In genomic region chr1:93616996-93617669, GRCh38 we compare ENCODE assay signal across 7 cellular contexts.
A peak's percentile ranks its signal among the peaks of the same experiment; 100 is the strongest.
DNase-seq lines count a peak whose midpoint lies in the region; ATAC-seq, FAIRE-seq and TF ChIP-seq lines count a peak whose summit lies in the region.

No MANE protein-coding gene starts in this region.

- peak overlapping the region in 1 of 8 donors; percentile 11 for H3K27ac Mint-ChIP-seq in CD8-positive, alpha-beta memory T cell

- FAIRE-seq in K562 (lab: Jason Lieb, UNC) (no peak), HepG2 (lab: Jason Lieb, UNC) (no peak)

- H3K27ac ChIP-seq in K562 (ENCODE audit: extremely low read depth, low read depth, low read length), result no peak overlapping the region
- peak overlapping the region; percentile 100 for H3K27ac ChIP-seq in HepG2 (ENCODE audit: extremely low read length, insufficient read depth, low read length)
- H3K27ac ChIP-seq in transverse colon, result peak overlapping the region; percentile 78 to 91 (median 80)
- H3K27ac ChIP-seq in CD8-positive, alpha-beta memory T cell (ENCODE audit: low read depth, low read length), result no peak overlapping the region

- no peaks in the 10 kb centered on the region for H3K36me3 Mint-ChIP-seq in CD8-positive, alpha-beta memory T cell

- TF ChIP-seq POLR2A in K562 (conservative IDR thresholded peaks at IDR 0.05), result no peak
- TF ChIP-seq POLR2A in HepG2 (IDR thresholded peaks at IDR 0.05; ENCODE audit: insufficient read depth in 1 of 2, low read depth in 2 of 2, low read length in 2 of 2), result no peak
- no peak for TF ChIP-seq POLR2A in transverse colon (IDR thresholded peaks at IDR 0.05)

- TF ChIP-seq EP300 in K562 (IDR thresholded peaks at IDR 0.05; ENCODE audit: low read length), result no peak
- no peak for TF ChIP-seq EP300 in HepG2 (IDR thresholded peaks at IDR 0.05; ENCODE audit: low read depth in 2 of 2, low read length in 2 of 2)
- TF ChIP-seq EP300 in HepG2 (CRISPR knock-in tag; IDR thresholded peaks at IDR 0.05; ENCODE audit: borderline replicate concordance), result no peak
- TF ChIP-seq EP300 in transverse colon (IDR thresholded peaks at IDR 0.05; ENCODE audit: low read depth), result no peak

- no peak overlapping the region for H3K4me2 ChIP-seq in K562 (ENCODE audit: insufficient read depth, low read length)
- peak overlapping the region; percentile 89 for H3K4me2 ChIP-seq in HepG2 (ENCODE audit: low read depth, low read length)

- H4K20me1 ChIP-seq in K562 (replicated peaks; ENCODE audit: control insufficient read depth, insufficient read depth, low read length), result no peaks in the 10 kb centered on the region
- no peaks in the 10 kb centered on the region for H4K20me1 ChIP-seq in HepG2 (ENCODE audit: insufficient read depth, low read length)

- H3K4me1 ChIP-seq in K562 (replicated peaks in 1 of 2; ENCODE audit: control insufficient read depth in 2 of 2, insufficient read depth in 2 of 2, low read length in 2 of 2) (peaks cover 0 to 6% of the 10 kb centered on the region in 2 experiments; a peak in 3 of 5 replicates), HepG2 (ENCODE audit: insufficient read depth, low read length) (peaks cover 100% of the 10 kb centered on the region), transverse colon (peaks cover 30 to 86% (median 63%) of the 10 kb centered on the region in 4 donors)
- peaks cover 8% of the 10 kb centered on the region for H3K4me1 ChIP-seq in CD8-positive, alpha-beta memory T cell (ENCODE audit: insufficient read depth, low read length)

- 0 out of 5 replicates have a peak, but pooled peaks cover 0 to 2% of the 10 kb centered on the region in 2 experiments for H3K27me3 ChIP-seq in K562 (ENCODE audit: control insufficient read depth in 2 of 2, insufficient read depth in 2 of 2, low read length in 2 of 2)
- H3K27me3 ChIP-seq in HepG2 (ENCODE audit: control insufficient read depth in 1 of 2, insufficient read depth in 2 of 2, low read length in 2 of 2), result no peaks in the 10 kb centered on the region
- no peaks in the 10 kb centered on the region for H3K27me3 ChIP-seq in transverse colon
- H3K27me3 ChIP-seq in CD8-positive, alpha-beta memory T cell (ENCODE audit: insufficient read depth, low read length, poor library complexity, severe bottlenecking), result no peaks in the 10 kb centered on the region

- in situ Hi-C loops in K562 (cut with MboI) (loop anchor here (5.0 kb wide), 1 partner anchor 170 kb away; the partner anchor contains the start of gene FNBP1L), HepG2 (cut with HindIII; ENCODE audit: extremely low pct_ligation_motif_present, low pct_unique_long_range_greater_than_20kb) (loop anchor here (5.0 kb wide), 1 partner anchor 170 kb away; the partner anchor contains the start of gene FNBP1L), transverse colon (cut with MboI; ENCODE audit: low pct_ligation_motif_present in 1 of 4, low pct_unique_long_range_greater_than_20kb in 1 of 4, low sequenced_read_pairs in 3 of 4) (loop anchor here in 2 of 4 donors (25.0 kb wide), 1 partner anchor 180 kb away; the partner anchor contains the start of gene FNBP1L (in 2 of the 2))

- no peak for TF ChIP-seq RAD21 in K562 (CRISPR knock-in tag; conservative IDR thresholded peaks at IDR 0.05 in 1 of 2, IDR thresholded peaks at IDR 0.05 in 1 of 2)
- TF ChIP-seq RAD21 in HepG2 (CRISPR knock-in tag; IDR thresholded peaks at IDR 0.05), result no peak; the same call in 1 of the 2 replicates

- peaks cover 15 to 25% (median 23%) of the 10 kb centered on the region in 3 donors for H3K4me1 Mint-ChIP-seq in CD8-positive, alpha-beta memory T cell

- H3K9ac ChIP-seq in K562 (ENCODE audit: insufficient read depth in 1 of 2, low read depth in 2 of 2, low read length in 2 of 2) (peak overlapping the region in 1 of 2 experiments; percentile 42; a peak in 1 of 4 replicates), HepG2 (ENCODE audit: insufficient read depth, low read depth, low read length) (peak overlapping the region; percentile 91)

- ATAC-seq in K562 (no peak), HepG2 (peak; percentile 71), HG03469 (IDR thresholded peaks at IDR 0.05; ENCODE audit: unreplicated experiment) (no peak), GM18909 (IDR thresholded peaks at IDR 0.05; ENCODE audit: poor library complexity, unreplicated experiment) (no peak)

- TF ChIP-seq CTCF in K562 (IDR thresholded peaks at IDR 0.05 in 2 of 3, conservative IDR thresholded peaks at IDR 0.05 in 1 of 3; ENCODE audit: insufficient read depth in 2 of 3, low read depth in 1 of 3, low read length in 3 of 3) (no peak), HepG2 (CRISPR knock-in tag; IDR thresholded peaks at IDR 0.05) (no peak), transverse colon (IDR thresholded peaks at IDR 0.05) (no peak)

- H3K9me3 Mint-ChIP-seq in CD8-positive, alpha-beta memory T cell, result no peaks in the 10 kb centered on the region

- H3K4me3 Mint-ChIP-seq in CD8-positive, alpha-beta memory T cell, result no peak overlapping the region

- DNase-seq in NCI-H1694 (lab: John Stamatoyannopoulos, UW) (peak; percentile 67), K562 (ENCODE audit: extremely low read depth in 1 of 4, low spot score in 3 of 4) (no peak), HepG2 (ENCODE audit: low spot score) (peak; percentile 46), transverse colon (peak; percentile 37)
- DNase-seq in CD8-positive, alpha-beta memory T cell, result no peak

- CTCF ChIA-PET in K562 (lab: Yijun Ruan, JAX; ENCODE audit: low intra/inter-chr PET ratio), result no interaction called here
- CTCF ChIA-PET in HepG2 (lab: Yijun Ruan, JAX; ENCODE audit: low intra/inter-chr PET ratio, low total read pairs), result no interaction called here
- CTCF ChIA-PET in CD8-positive, alpha-beta memory T cell (lab: Charles Lee), result interaction anchor here (1.5 kb wide), 1 partner anchor 12 kb away, joined by 4 read pairs; no protein-coding TSS in a partner anchor

- POLR2A ChIA-PET in K562 (lab: Yijun Ruan, JAX), result no interaction called here
- POLR2A ChIA-PET in HepG2 (lab: Yijun Ruan, JAX), result interaction anchor here (0.6 to 9.3 kb wide), 37 partner anchors 9 to 1214 kb away, joined by 3 to 214 read pairs (median 7); partner anchors contain the start of genes BCAR3, DNTTIP2, DR1 and FNBP1L
- POLR2A ChIA-PET in CD8-positive, alpha-beta memory T cell (lab: Charles Lee), result no interaction called here

- H2AFZ ChIP-seq in K562 (ENCODE audit: low read depth, low read length) (peak overlapping the region; percentile 33; the same call in 1 of the 2 replicates), HepG2 (ENCODE audit: low read length) (no peak overlapping the region)

- H3K4me3 ChIP-seq in K562 (no peak overlapping the region), HepG2 (replicated peaks in 1 of 3; ENCODE audit: insufficient read depth in 1 of 3, low read depth in 2 of 3, low read length in 3 of 3) (peak overlapping the region in 1 of 3 experiments; percentile 62; a peak in 2 of 6 replicates), transverse colon (no peak overlapping the region)
- H3K4me3 ChIP-seq in CD8-positive, alpha-beta memory T cell (ENCODE audit: low read length), result no peak overlapping the region

- H3K36me3 ChIP-seq in K562 (ENCODE audit: control insufficient read depth, insufficient read depth, low read length), result no peaks in the 10 kb centered on the region
- no peaks in the 10 kb centered on the region for H3K36me3 ChIP-seq in HepG2 (replicated peaks in 1 of 2; ENCODE audit: control insufficient read depth in 1 of 2, insufficient read depth in 2 of 2, low read length in 2 of 2)
- H3K36me3 ChIP-seq in transverse colon, result no peaks in the 10 kb centered on the region
- no peaks in the 10 kb centered on the region for H3K36me3 ChIP-seq in CD8-positive, alpha-beta memory T cell (ENCODE audit: insufficient read depth, low read length)

- H3K9me3 ChIP-seq in K562 (replicated peaks; ENCODE audit: control insufficient read depth, insufficient read depth, low read depth, low read length) (no peaks in the 10 kb centered on the region), HepG2 (ENCODE audit: low read length) (no peaks in the 10 kb centered on the region), transverse colon (no peaks in the 10 kb centered on the region)
- H3K9me3 ChIP-seq in CD8-positive, alpha-beta memory T cell (ENCODE audit: low read length), result no peaks in the 10 kb centered on the region

- no peaks in the 10 kb centered on the region for H3K9me1 ChIP-seq in K562 (ENCODE audit: control insufficient read depth, insufficient read depth, low read length)

- WGBS in K562 (ENCODE audit: insufficient coverage, low coverage, missing lambda C conversion rate), result 40% methylated on average over 6 of the region's 6 CpGs
- WGBS in HepG2 (ENCODE audit: low lambda C conversion rate), result 26% methylated on average over 4 of the region's 6 CpGs
- 53% methylated on average over 6 of the region's 6 CpGs; no CpG with 5 or more reads in 1 of the 2 donors for WGBS in transverse colon (ENCODE audit: low coverage in 1 of 2), 2 donors

- H3K27me3 Mint-ChIP-seq in CD8-positive, alpha-beta memory T cell, result peaks cover under 1 to 5% of the 10 kb centered on the region in 2 donors

- BruUV-seq in K562 (replicated peaks; lab: Mats Ljungman, UMichigan) (no TSS peak), HepG2 (replicated peaks; lab: Mats Ljungman, UMichigan) (TSS peak; percentile 84)

- H3K79me2 ChIP-seq in K562 (ENCODE audit: control insufficient read depth, insufficient read depth, low read length) (no peaks in the 10 kb centered on the region), HepG2 (ENCODE audit: insufficient read depth, low read length) (peaks cover 7% of the 10 kb centered on the region)

- intact Hi-C loops in K562 (cut with micrococcal nuclease) (no loop called here), HepG2 (cut with micrococcal nuclease; ENCODE audit: unreplicated experiment) (loop anchor here (1.0 to 5.0 kb wide), 3 partner anchors 25 to 270 kb away; partner anchors contain the start of gene DR1), transverse colon (cut with DNase I; ENCODE audit: low total_unique reads) (no loop called here)

TF ChIP-seq in K562, 482 proteins besides CTCF, POLR2A, EP300 and RAD21:
- TF ChIP-seq RFX1 (IDR thresholded peaks at IDR 0.05) (peak; percentile 78), MXD1 (CRISPR knock-in tag; IDR thresholded peaks at IDR 0.05; ENCODE audit: borderline replicate concordance, poor library complexity, severe bottlenecking) (no peak), ZNF77 (CRISPR knock-in tag; IDR thresholded peaks at IDR 0.05) (no peak)
TF ChIP-seq in K562: peak in this region for 1.

TF ChIP-seq in HepG2, 621 proteins besides CTCF, POLR2A, EP300 and RAD21 (continues in another document):
- TF ChIP-seq ZKSCAN5 (CRISPR knock-in tag; IDR thresholded peaks at IDR 0.05), result no peak
- no peak for TF ChIP-seq ZNF569 (CRISPR knock-in tag; IDR thresholded peaks at IDR 0.05; ENCODE audit: borderline replicate concordance)
- TF ChIP-seq BRCA1 (CRISPR knock-in tag; IDR thresholded peaks at IDR 0.05), result no peak

Comparison
In these comparisons a context has a peak if more than half of its experiments do, and no peak if none do; other contexts are left out.
1. DNase-seq: peak in NCI-H1694 (single experiment), HepG2 (single experiment) and transverse colon (single experiment); none in K562 (0 of 4) and CD8-positive, alpha-beta memory T cell (0 of 5).
2. H3K27ac ChIP-seq: peak in HepG2 (single experiment) and transverse colon (4 of 4); none in K562 (single experiment) and CD8-positive, alpha-beta memory T cell (single experiment).